8 cellular contexts compared by ENCODE assay signal in the genomic region with DNA sequence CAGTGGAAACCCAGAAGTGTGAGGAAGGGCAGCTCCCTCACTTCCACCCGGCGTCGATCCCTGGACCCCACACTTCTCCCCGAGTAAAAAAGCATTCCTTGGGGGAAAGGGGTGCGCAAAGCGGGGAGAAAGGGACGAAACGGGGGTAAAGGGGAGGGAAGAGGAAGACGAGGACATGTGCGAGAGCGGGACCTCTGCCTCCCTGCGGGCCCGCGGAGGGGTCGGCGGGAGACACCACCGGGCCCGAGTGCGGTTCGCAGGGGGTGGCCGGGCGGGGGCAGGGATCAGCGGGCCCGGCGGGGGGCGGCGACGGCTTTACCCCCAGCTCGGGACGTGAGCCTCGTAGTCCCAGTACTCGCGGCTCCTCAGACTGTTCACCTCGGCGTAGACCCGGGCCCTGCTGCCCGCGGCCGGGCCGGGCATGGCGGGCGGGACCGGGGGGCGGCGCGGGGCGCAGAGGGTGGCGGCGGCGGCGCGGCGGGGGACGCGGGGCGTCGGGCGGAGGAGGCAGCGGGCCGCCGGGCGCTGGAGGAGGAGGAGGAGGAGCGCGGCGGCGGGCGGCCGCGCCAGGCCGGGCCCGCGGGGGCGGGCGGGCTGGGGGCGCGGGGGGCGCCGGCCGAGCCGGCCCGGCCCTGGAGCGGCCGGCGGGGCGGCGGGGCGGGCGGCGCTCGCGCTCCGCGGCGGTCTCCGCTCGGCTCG. TPM values are rescaled to one million over a fixed set of nuclear protein-coding genes. Genes with fewer than 3 reads are reported as not detected.
A peak's percentile ranks its signal among the peaks of the same experiment; 100 is the strongest.
DNase-seq lines count a peak whose midpoint lies in the region; ATAC-seq and TF ChIP-seq lines count a peak whose summit lies in the region.

No MANE protein-coding gene starts in this region.

- in situ Hi-C loops in gastrocnemius medialis (cut with MboI; ENCODE audit: low sequenced_read_pairs in 4 of 4), result no loop called here

- peak; percentile 3 for DNase-seq in stimulated activated CD4-positive, alpha-beta T cell treated with anti-CD3 and anti-CD28 coated beads, Interleukin-12 subunit alpha, Interleukin-12 subunit beta, amount 100 ng/mL, for 4 hours
- DNase-seq in stimulated activated CD4-positive, alpha-beta T cell treated with anti-CD3 and anti-CD28 coated beads, Interleukin-1b, Interleukin-23, amount 100 ng/mL, for 48 hours, result no peak
- peak; percentile 58 for DNase-seq in activated CD8-positive, alpha-beta memory T cell treated with anti-CD3 and anti-CD28 coated beads, Interleukin-2, amount 50 U/mL, for 48 hours
- DNase-seq in left cardiac atrium, result no peak
- DNase-seq in gastrocnemius medialis, result no peak
- no peak for DNase-seq in NK-92 treated with Interleukin-12 subunit alpha and Interleukin-12 subunit beta, amount 100 ng/mL, for 24 hours (lab: John Stamatoyannopoulos, UW)
- no peak for DNase-seq in dedifferentiated amniotic fluid mesenchymal stem cell (ENCODE audit: extremely low spot score)

- peak overlapping the region in 3 of 4 donors; percentile 21 to 61 (median 59) for H3K27ac ChIP-seq in gastrocnemius medialis

- H3K36me3 ChIP-seq in gastrocnemius medialis, result peaks cover 0 to 33% of the 10 kb centered on the region in 2 donors

- peaks cover 9% of the 10 kb centered on the region in 2 donors for H3K4me1 ChIP-seq in gastrocnemius medialis

- H3K4me3 ChIP-seq in gastrocnemius medialis, result peak overlapping the region; percentile 67 to 85 (median 78)

- H3K9me3 ChIP-seq in gastrocnemius medialis, result no peaks in the 10 kb centered on the region

- no peak for TF ChIP-seq CTCF in gastrocnemius medialis (IDR thresholded peaks at IDR 0.05 in 4 of 5, conservative IDR thresholded peaks at IDR 0.05 in 1 of 5)

- TF ChIP-seq POLR2A in gastrocnemius medialis (IDR thresholded peaks at IDR 0.05), result no peak

- intact Hi-C loops in left cardiac atrium (cut with DNase I) (no loop called here), gastrocnemius medialis (cut with DNase I; ENCODE audit: low total_unique reads) (loop anchor here (1.0 to 5.0 kb wide), 4 partner anchors 9 to 175 kb away; a partner anchor contains a TSS)

- H3K27me3 ChIP-seq in gastrocnemius medialis, result no peaks in the 10 kb centered on the region

- ATAC-seq in HG03135 (IDR thresholded peaks at IDR 0.05; ENCODE audit: unreplicated experiment), result peak; percentile 34
- peak; percentile 3 to 14 for ATAC-seq in left cardiac atrium
- ATAC-seq in gastrocnemius medialis, result peak; percentile 62 to 65

RNA-seq across cellular contexts. Expression of a gene that starts 0.4 kb away (rescaled TPM):
- total RNA-seq in left cardiac atrium (10 to 100 TPM; 30.6 to 32.3 TPM), gastrocnemius medialis (10 to 100 TPM; 14.0 to 29.5 (median 20.4) TPM)

Comparison
In these comparisons a context has a peak if more than half of its experiments do, and no peak if none do; other contexts are left out.
1. DNase-seq: peak in stimulated activated CD4-positive, alpha-beta T cell treated with anti-CD3 and anti-CD28 coated beads, Interleukin-12 subunit alpha, Interleukin-12 subunit beta, amount 100 ng/mL, for 4 hours (single experiment) and activated CD8-positive, alpha-beta memory T cell treated with anti-CD3 and anti-CD28 coated beads, Interleukin-2, amount 50 U/mL, for 48 hours (single experiment); none in stimulated activated CD4-positive, alpha-beta T cell treated with anti-CD3 and anti-CD28 coated beads, Interleukin-1b, Interleukin-23, amount 100 ng/mL, for 48 hours (single experiment), left cardiac atrium (single experiment), gastrocnemius medialis (0 of 2), NK-92 treated with Interleukin-12 subunit alpha and Interleukin-12 subunit beta, amount 100 ng/mL, for 24 hours (single experiment) and dedifferentiated amniotic fluid mesenchymal stem cell (single experiment).
2. ATAC-seq: peak in every context shown above with its lines; median percentile 64 in gastrocnemius medialis; 34 in HG03135; 8 in left cardiac atrium.